In genomic region chr4:153159016-153159415, GRCh38 we compare ENCODE assay signal across 13 cellular contexts. TPM values are rescaled to one million over a fixed set of nuclear protein-coding genes. Genes with fewer than 3 reads are reported as not detected.
DNase-seq lines count a peak whose midpoint lies in the region; ATAC-seq and TF ChIP-seq lines count a peak whose summit lies in the region.
"Had no signal": no experiment of that assay in that cellular context is flagged by ENCODE, and none has a peak within 500 bp of the region (broad histone marks: within the 10 kb centered on the region; RNA-seq: fewer than 3 reads in every experiment).

No MANE protein-coding gene starts in this region.

- TF ChIP-seq CTCF in mucosa of descending colon (IDR thresholded peaks at IDR 0.05) = no peak

- H3K9me3 ChIP-seq in T-helper 17 cell (ENCODE audit: control insufficient read depth, low read length, poor library complexity, severe bottlenecking) (no peaks in the 10 kb centered on the region), mucosa of descending colon (no peaks in the 10 kb centered on the region)
- H3K9me3 ChIP-seq: ovary had no signal

- H3K4me1 Mint-ChIP-seq in T-helper 17 cell = peaks cover 15% of the 10 kb centered on the region

- no peaks in the 10 kb centered on the region for H3K36me3 Mint-ChIP-seq in T-helper 17 cell (ENCODE audit: low read depth)

- no peak overlapping the region for H3K4me3 Mint-ChIP-seq in T-helper 17 cell

- no peak overlapping the region for H3K4me3 ChIP-seq in Jurkat, Clone E6-1 (ENCODE audit: low read length)
- no peak overlapping the region for H3K4me3 ChIP-seq in mucosa of descending colon
- H3K4me3 ChIP-seq: lung, ovary had no signal

- no peaks in the 10 kb centered on the region for H3K27me3 Mint-ChIP-seq in T-helper 17 cell

- H3K36me3 ChIP-seq in mucosa of descending colon (ENCODE audit: low read depth) = no peaks in the 10 kb centered on the region
- H3K36me3 ChIP-seq: ovary had no signal

- intact Hi-C loops in mucosa of descending colon (cut with DNase I, micrococcal nuclease) = loop anchor here in 1 of 2 donors (10.0 kb wide), 1 partner anchor 46 kb away; the partner anchor contains the start of gene TRIM2

- H3K4me1 ChIP-seq in mucosa of descending colon (ENCODE audit: low read depth) = peaks cover 16% of the 10 kb centered on the region

- peak; percentile 33 for DNase-seq in ELR (ENCODE audit: low read depth)
- peak; percentile 48 for DNase-seq in Jurkat, Clone E6-1 (ENCODE audit: low read depth, low spot score)
- no peak for DNase-seq in T-helper 17 cell
- peak in 1 of 3 donors; percentile 18 for DNase-seq in mucosa of descending colon
- no peak for DNase-seq in activated CD4-positive, alpha-beta T cell treated with anti-CD3 and anti-CD28 coated beads for 1 hour
- DNase-seq in NCI-H82 (lab: John Stamatoyannopoulos, UW) = no peak
- no peak for DNase-seq in HUDEP-2 (lab: John Stamatoyannopoulos, UW; ENCODE audit: unreplicated experiment in 76 of 76)
- DNase-seq: activated CD4-positive, alpha-beta T cell treated with anti-CD3 and anti-CD28 coated beads for 36 hours; NCI-H187; ovary; stimulated activated CD8-positive, alpha-beta memory T cell treated with anti-CD3 and anti-CD28 coated beads, Interleukin-4, amount 100 ng/mL, for 48 hours; trophoblast cell had no signal

- ATAC-seq in T-helper 17 cell (peak; percentile 59), mucosa of descending colon (peak; percentile 78)

- peak overlapping the region; percentile 39 for H3K27ac Mint-ChIP-seq in T-helper 17 cell

RNA-seq across cellular contexts. Expression of gene TRIM2, which starts 45.2 kb away (rescaled TPM):
- 2.3 TPM for polyA plus RNA-seq in Jurkat, Clone E6-1 (2012; ENCODE audit: insufficient read depth, insufficient read length)
- total RNA-seq in T-helper 17 cell (1 to 10 TPM; 4.3 to 9.5 TPM), mucosa of descending colon (100 to 1,000 TPM in 2 of 3 donors, 10 to 100 TPM in 1; 96.4 to 167 (median 154) TPM)

Comparison
In these comparisons a context has a peak if more than half of its experiments do, and no peak if none do; other contexts are left out.
1. DNase-seq: peak in ELR (single experiment) and Jurkat, Clone E6-1 (single experiment); none in T-helper 17 cell (0 of 3), activated CD4-positive, alpha-beta T cell treated with anti-CD3 and anti-CD28 coated beads for 1 hour (single experiment), NCI-H82 (single experiment) and HUDEP-2 (0 of 76).
2. RNA of gene TRIM2, which starts 45.2 kb away (total RNA-seq): 96.4 to 167 TPM in mucosa of descending colon; 4.3 to 9.5 TPM in T-helper 17 cell; every median in the first group is over 4 times any median in the second.